In genomic region chr1:19453843-19454242, GRCh38 we compare ENCODE assay signal across 13 cellular contexts. TPM values are rescaled to one million over a fixed set of nuclear protein-coding genes. Genes with fewer than 3 reads are reported as not detected.
DNase-seq lines count a peak whose midpoint lies in the region; ATAC-seq and TF ChIP-seq lines count a peak whose summit lies in the region.
"Had no signal": no experiment of that assay in that cellular context is flagged by ENCODE, and none has a peak within 500 bp of the region (broad histone marks: within the 10 kb centered on the region; RNA-seq: fewer than 3 reads in every experiment).

No MANE protein-coding gene starts in this region.

- peaks cover 35% of the 10 kb centered on the region for H3F3A ChIP-seq in neural progenitor cell (ENCODE audit: low read depth)

- DNase-seq in A673 (ENCODE audit: low spot score) (peak; percentile 29), dorsolateral prefrontal cortex (peak in 1 of 10 donors; percentile 70), neural progenitor cell (ENCODE audit: low spot score) (no peak), NCI-H1694 treated with DMSO at 0.1 percent for 48 hours (lab: John Stamatoyannopoulos, UW) (no peak), kidney tubule cell (ENCODE audit: low spot score) (no peak)
- DNase-seq: activated naive CD4-positive, alpha-beta T cell treated with anti-CD3 and anti-CD28 coated beads, Interleukin-2, amount 50 U/mL, for 16 hours; COR-L47; H7; stimulated activated CD4-positive, alpha-beta T cell treated with anti-CD3 and anti-CD28 coated beads, Interleukin-4, amount 100 ng/mL, for 4 hours had no signal

- intact Hi-C loops in A673 (cut with micrococcal nuclease; ENCODE audit: unreplicated experiment): no loop called here
- intact Hi-C loops in dorsolateral prefrontal cortex (cut with DNase I): no loop called here

- POLR2A ChIA-PET in A673 (lab: Charles Lee; ENCODE audit: low non-redundant PET): no interaction called here

- H3K27me3 Mint-ChIP-seq in neural progenitor cell (ENCODE audit: insufficient read depth, low read depth): peaks cover 2% of the 10 kb centered on the region

- H3K27ac ChIP-seq in A673 (ENCODE audit: low read depth, low read length, poor library complexity, severe bottlenecking) (no peak overlapping the region), HUES48 (ENCODE audit: low read depth, low read length) (peak overlapping the region; percentile 53), dorsolateral prefrontal cortex (peak overlapping the region in 56 of 59 donors; percentile 4 to 90 (median 72)), neural progenitor cell (no peak overlapping the region)

- ATAC-seq in HG03025 (IDR thresholded peaks at IDR 0.05; ENCODE audit: low FRiP score, unreplicated experiment) (no peak), HG03521 (IDR thresholded peaks at IDR 0.05; ENCODE audit: unreplicated experiment) (no peak)

- peak overlapping the region; percentile 42 for H3K4me2 ChIP-seq in neural progenitor cell

- H3K9me3 Mint-ChIP-seq in neural progenitor cell: no peaks in the 10 kb centered on the region
- H3K9me3 Mint-ChIP-seq: T-helper 2 cell treated with Interferon-gamma antibody and Interleukin-4, amounts not matched to agents 5 μg/mL and 100 μg/mL, for 36 hours had no signal

- CTCF ChIA-PET in A673 (lab: Charles Lee): no interaction called here

- peaks cover 67% of the 10 kb centered on the region for H3K4me1 Mint-ChIP-seq in neural progenitor cell

- no peak overlapping the region for H3K4me3 ChIP-seq in A673 (ENCODE audit: low read depth, low read length, poor library complexity, severe bottlenecking)
- no peak overlapping the region for H3K4me3 ChIP-seq in HUES48 (ENCODE audit: low read depth, low read length)
- peak overlapping the region in 6 of 59 donors; percentile 0 to 27 (median 12) for H3K4me3 ChIP-seq in dorsolateral prefrontal cortex
- no peak overlapping the region for H3K4me3 ChIP-seq in neural progenitor cell

- H3K27me3 ChIP-seq in A673 (replicated peaks; ENCODE audit: insufficient read depth, low read depth, low read length, poor library complexity): no peaks in the 10 kb centered on the region
- H3K27me3 ChIP-seq in HUES48 (ENCODE audit: control insufficient read depth, insufficient read depth, low read length): no peaks in the 10 kb centered on the region
- no peaks in the 10 kb centered on the region for H3K27me3 ChIP-seq in dorsolateral prefrontal cortex
- no peaks in the 10 kb centered on the region for H3K27me3 ChIP-seq in neural progenitor cell

- H3K36me3 Mint-ChIP-seq in neural progenitor cell: peaks cover 2% of the 10 kb centered on the region

- peaks cover 95% of the 10 kb centered on the region for H4K20me1 ChIP-seq in neural progenitor cell (ENCODE audit: low read depth)

- no TSS peak for BruUV-seq in A673 (replicated peaks; lab: Mats Ljungman, UMichigan)

- no peak overlapping the region for H3K4me3 Mint-ChIP-seq in neural progenitor cell
- H3K4me3 Mint-ChIP-seq: T-helper 2 cell treated with Interferon-gamma antibody and Interleukin-4, amounts not matched to agents 5 μg/mL and 100 μg/mL, for 36 hours had no signal

- no peaks in the 10 kb centered on the region for H3K9me3 ChIP-seq in A673 (ENCODE audit: low read depth, low read length, poor library complexity, severe bottlenecking)
- H3K9me3 ChIP-seq in HUES48 (ENCODE audit: control insufficient read depth, insufficient read depth, low read length): no peaks in the 10 kb centered on the region
- H3K9me3 ChIP-seq in neural progenitor cell (ENCODE audit: low read depth): no peaks in the 10 kb centered on the region

- peaks cover 64% of the 10 kb centered on the region for H3K4me1 ChIP-seq in A673 (ENCODE audit: insufficient read depth, low read length, poor library complexity, severe bottlenecking)
- H3K4me1 ChIP-seq in HUES48 (ENCODE audit: control insufficient read depth, insufficient read depth, low read length): peaks cover 57% of the 10 kb centered on the region
- peaks cover 55% of the 10 kb centered on the region for H3K4me1 ChIP-seq in neural progenitor cell

- no peak overlapping the region for H2AFZ ChIP-seq in neural progenitor cell (replicated peaks)

- no peak overlapping the region for H3K27ac Mint-ChIP-seq in neural progenitor cell
- H3K27ac Mint-ChIP-seq: T-helper 2 cell treated with Interferon-gamma antibody and Interleukin-4, amounts not matched to agents 5 μg/mL and 100 μg/mL, for 36 hours had no signal

- TF ChIP-seq CTCF in A673 (conservative IDR thresholded peaks at IDR 0.05; ENCODE audit: low read depth, low read length) (no peak), dorsolateral prefrontal cortex (IDR thresholded peaks at IDR 0.05 in 54 of 56, conservative IDR thresholded peaks at IDR 0.05 in 2 of 56; ENCODE audit: low read depth in 1 of 56, partially characterized antibody in 56 of 56) (peak in 9 of 56 donors; percentile 4 to 56 (median 24)), neural progenitor cell (IDR thresholded peaks at IDR 0.05) (no peak)

- no peak overlapping the region for H3K9ac ChIP-seq in HUES48 (ENCODE audit: low read depth, low read length)
- H3K9ac ChIP-seq in neural progenitor cell: no peak overlapping the region

- peaks cover 86% of the 10 kb centered on the region for H3K79me2 ChIP-seq in neural progenitor cell (ENCODE audit: low read depth)

- peaks cover under 1% of the 10 kb centered on the region for H3K36me3 ChIP-seq in A673 (ENCODE audit: insufficient read depth, low read length, poor library complexity, severe bottlenecking)
- peaks cover 1% of the 10 kb centered on the region; the same call in 1 of the 2 replicates for H3K36me3 ChIP-seq in HUES48 (ENCODE audit: control insufficient read depth, insufficient read depth, low read length)
- H3K36me3 ChIP-seq in neural progenitor cell: no peaks in the 10 kb centered on the region

RNA-seq across cellular contexts. Expression of gene CAPZB, which starts 31.5 kb away (rescaled TPM):
- total RNA-seq in A673 (2021) (206 and 214 TPM in 2 replicates), dorsolateral prefrontal cortex (100 to 1,000 TPM; 118 to 250 (median 198) TPM), neural progenitor cell (ENCODE audit: low replicate concordance) (134 and 198 TPM in 2 replicates)

Comparison
In these comparisons a context has a peak if more than half of its experiments do, and no peak if none do; other contexts are left out.
1. H3K27ac ChIP-seq: peak in HUES48 (single experiment) and dorsolateral prefrontal cortex (56 of 59); none in A673 (single experiment) and neural progenitor cell (single experiment).